ENCODE assay signal across 8 cellular contexts in the genomic region with DNA sequence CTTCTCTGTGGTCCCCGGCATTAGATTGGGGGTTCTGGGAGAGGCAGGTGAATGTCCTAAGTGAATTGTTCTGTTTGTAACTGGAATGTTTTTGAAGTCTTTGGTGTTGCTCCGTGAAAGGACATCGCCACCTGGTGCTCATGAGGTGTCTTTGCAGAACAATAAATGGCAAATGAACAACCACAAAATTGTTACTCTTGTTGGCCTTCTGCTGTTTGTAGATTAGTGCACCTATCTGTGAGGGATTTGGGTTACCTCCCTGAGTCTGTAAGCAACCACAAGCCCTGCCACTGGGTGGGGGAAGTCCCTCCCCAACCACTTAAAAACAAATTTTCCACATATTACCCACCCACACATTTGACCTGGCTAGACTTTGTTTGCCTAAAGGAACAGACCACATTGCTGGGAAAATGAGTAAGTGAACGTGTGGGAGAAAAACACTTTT. TPM values are rescaled to one million over a fixed set of nuclear protein-coding genes. Genes with fewer than 3 reads are reported as not detected.
DNase-seq lines count a peak whose midpoint lies in the region; ATAC-seq, FAIRE-seq and TF ChIP-seq lines count a peak whose summit lies in the region.

No MANE protein-coding gene starts in this region.

- H3K4me1 ChIP-seq in ACC112 (ENCODE audit: control insufficient read depth, insufficient read depth, low read length, unreplicated experiment) (peaks cover 26% of the 10 kb centered on the region), endothelial cell of umbilical vein (ENCODE audit: control insufficient read depth, extremely low read depth, insufficient read depth, low read length) (no peaks in the 10 kb centered on the region), upper lobe of left lung (peaks cover 9 to 28% (median 16%) of the 10 kb centered on the region in 4 donors)

- H4K20me1 ChIP-seq in endothelial cell of umbilical vein (replicated peaks; ENCODE audit: control insufficient read depth, extremely low read depth, insufficient read depth, low read length), result no peaks in the 10 kb centered on the region

- CTCF ChIA-PET in WTC11 (lab: Charles Lee) (interaction anchor here (1.2 to 2.9 kb wide), 3 partner anchors 26 to 36 kb away, joined by 3 to 20 read pairs (median 3); a partner anchor contains a TSS), endothelial cell of umbilical vein (lab: Charles Lee) (interaction anchor here (4.8 kb wide), 1 partner anchor 36 kb away, joined by 27 read pairs; a partner anchor contains a TSS)

- no peaks in the 10 kb centered on the region for H3K9me1 ChIP-seq in endothelial cell of umbilical vein (replicated peaks; ENCODE audit: control insufficient read depth, extremely low read depth, insufficient read depth, low read length)

- dilution Hi-C loops in endothelial cell of umbilical vein (cut with MboI; ENCODE audit: extremely low pct_ligation_motif_present, low sequenced_read_pairs), result no loop called here

- WGBS in upper lobe of left lung, 2 donors, result 2 to 9% methylated on average over 4 of the region's 4 CpGs

- H3K9me3 Mint-ChIP-seq in WTC11, result 0 out of 2 replicates have a peak, but pooled peaks cover 3% of the 10 kb centered on the region
- H3K9me3 Mint-ChIP-seq in naive B cell, result peaks cover 0 to 4% (median 0%) of the 10 kb centered on the region in 7 donors

- H3K27ac Mint-ChIP-seq in WTC11 (0 out of 2 replicates have a peak overlapping the region, but pooled peaks have one; percentile 76), naive B cell (peak overlapping the region; percentile 95 to 98 (median 96))

- no peaks in the 10 kb centered on the region for H3K27me3 ChIP-seq in ACC112 (ENCODE audit: insufficient read depth, low read length)
- H3K27me3 ChIP-seq in endothelial cell of umbilical vein (ENCODE audit: control insufficient read depth in 2 of 2, insufficient read depth in 2 of 2, low read length in 2 of 2), result no peaks in the 10 kb centered on the region
- H3K27me3 ChIP-seq in upper lobe of left lung, result no peaks in the 10 kb centered on the region

- TF ChIP-seq CTCF in GM12875 (IDR thresholded peaks at IDR 0.05; ENCODE audit: borderline replicate concordance, insufficient read depth, low read depth, low read length) (peak; percentile 67), WTC11 (IDR thresholded peaks at IDR 0.05) (peak; percentile 53), endothelial cell of umbilical vein (IDR thresholded peaks at IDR 0.05; ENCODE audit: extremely low read depth in 1 of 2, insufficient read depth in 1 of 2, low read depth in 1 of 2, low read length in 2 of 2) (peak; percentile 57 to 68), upper lobe of left lung (IDR thresholded peaks at IDR 0.05) (peak; percentile 57 to 81 (median 72))

- POLR2A ChIA-PET in WTC11 (lab: Charles Lee) (no interaction called here), endothelial cell of umbilical vein (lab: Charles Lee) (no interaction called here)

- H3K9me3 ChIP-seq in endothelial cell of umbilical vein (replicated peaks; ENCODE audit: control insufficient read depth, insufficient read depth, low read length) (no peaks in the 10 kb centered on the region), upper lobe of left lung (no peaks in the 10 kb centered on the region)

- no peak overlapping the region for H3K4me2 ChIP-seq in endothelial cell of umbilical vein (ENCODE audit: insufficient read depth, low read length)

- peak overlapping the region; percentile 21; the same call in 1 of the 2 replicates for H3K4me3 ChIP-seq in ACC112 (ENCODE audit: low read depth, low read length)
- peak overlapping the region; percentile 12 for H3K4me3 ChIP-seq in GM12875 (ENCODE audit: low read depth, low read length)
- no peak overlapping the region for H3K4me3 ChIP-seq in endothelial cell of umbilical vein (replicated peaks in 1 of 3; ENCODE audit: insufficient read depth in 1 of 3, low read depth in 1 of 3, low read length in 3 of 3)
- H3K4me3 ChIP-seq in upper lobe of left lung, result peak overlapping the region in 2 of 4 donors; percentile 37 to 43

- H3K27me3 Mint-ChIP-seq in WTC11 (ENCODE audit: low read depth), result no peaks in the 10 kb centered on the region; the same call in 1 of the 2 replicates
- H3K27me3 Mint-ChIP-seq in naive B cell, result no peaks in the 10 kb centered on the region

- peaks cover 6% of the 10 kb centered on the region for H3K4me1 Mint-ChIP-seq in WTC11
- peaks cover 65 to 87% (median 80%) of the 10 kb centered on the region in 3 donors for H3K4me1 Mint-ChIP-seq in naive B cell

- H3K36me3 Mint-ChIP-seq in WTC11 (peaks cover 19% of the 10 kb centered on the region), naive B cell (peaks cover 20 to 32% of the 10 kb centered on the region in 2 donors)

- peak; percentile 13 for DNase-seq in NCI-H1048 (lab: John Stamatoyannopoulos, UW)
- DNase-seq in WTC11 (ENCODE audit: low spot score), result peak; percentile 15
- DNase-seq in endothelial cell of umbilical vein (ENCODE audit: low read depth, low spot score), result peak; percentile 41
- DNase-seq in naive B cell, result peak; percentile 77
- DNase-seq in upper lobe of left lung, result peak in 1 of 2 donors; percentile 64

- TF ChIP-seq EP300 in upper lobe of left lung (IDR thresholded peaks at IDR 0.05), result no peak

- H2AFZ ChIP-seq in ACC112 (ENCODE audit: low read length, unreplicated experiment) (peak overlapping the region; percentile 43), endothelial cell of umbilical vein (ENCODE audit: low read depth, low read length) (no peak overlapping the region)

- peak; percentile 85 for FAIRE-seq in endothelial cell of umbilical vein (lab: Jason Lieb, UNC)

- intact Hi-C loops in endothelial cell of umbilical vein (cut with micrococcal nuclease), result loop anchor here (1.0 kb wide), 1 partner anchor 37 kb away; no protein-coding TSS in a partner anchor

- BruUV-seq in endothelial cell of umbilical vein (replicated peaks; lab: Mats Ljungman, UMichigan), result no TSS peak

- TF ChIP-seq POLR2A in endothelial cell of umbilical vein (IDR thresholded peaks at IDR 0.05; ENCODE audit: low read depth, low read length), result no peak
- no peak for TF ChIP-seq POLR2A in upper lobe of left lung (IDR thresholded peaks at IDR 0.05)

- ATAC-seq in HG02623 (IDR thresholded peaks at IDR 0.05; ENCODE audit: unreplicated experiment) (peak; percentile 72), WTC11 (peak; percentile 47), naive B cell (ENCODE audit: low read depth in 2 of 2) (peak; percentile 72 to 79), upper lobe of left lung (ENCODE audit: low FRiP score in 2 of 2) (peak; percentile 45 to 69)

- no peak overlapping the region for H3K27ac ChIP-seq in ACC112 (ENCODE audit: low read depth, low read length)
- no peak overlapping the region for H3K27ac ChIP-seq in endothelial cell of umbilical vein (ENCODE audit: insufficient read depth, low read depth, low read length)
- peak overlapping the region in 3 of 4 donors; percentile 4 to 68 (median 19) for H3K27ac ChIP-seq in upper lobe of left lung

- H3K36me3 ChIP-seq in ACC112 (ENCODE audit: insufficient read depth, low read length) (no peaks in the 10 kb centered on the region), endothelial cell of umbilical vein (ENCODE audit: control insufficient read depth in 2 of 2, extremely low read depth in 1 of 2, insufficient read depth in 2 of 2, low read length in 2 of 2) (no peaks in the 10 kb centered on the region), upper lobe of left lung (peaks cover 0 to 32% (median 10%) of the 10 kb centered on the region in 4 donors)

- H3K4me3 Mint-ChIP-seq in WTC11, result no peak overlapping the region
- peak overlapping the region; percentile 88 to 99 (median 97) for H3K4me3 Mint-ChIP-seq in naive B cell

- H3K79me2 ChIP-seq in ACC112 (ENCODE audit: control insufficient read depth, insufficient read depth, low read length, unreplicated experiment), result no peaks in the 10 kb centered on the region
- H3K79me2 ChIP-seq in endothelial cell of umbilical vein (ENCODE audit: control insufficient read depth, insufficient read depth, low read length), result no peaks in the 10 kb centered on the region

- no peak overlapping the region for H3K9ac ChIP-seq in endothelial cell of umbilical vein (replicated peaks; ENCODE audit: extremely low read depth, insufficient read depth, low read length)

TF ChIP-seq in endothelial cell of umbilical vein, 7 proteins besides CTCF, POLR2A, EP300 and RAD21:
- TF ChIP-seq JUN (IDR thresholded peaks at IDR 0.05; ENCODE audit: borderline replicate concordance, insufficient read depth, insufficient read length, low read depth) (no peak), POLR2AphosphoS5 (IDR thresholded peaks at IDR 0.05; ENCODE audit: insufficient read depth, low read depth, low read length) (no peak), MYC (IDR thresholded peaks at IDR 0.05; ENCODE audit: low read depth, low read length) (no peak)

RNA-seq across cellular contexts. Expression of a gene that starts 4.7 kb away (rescaled TPM):
- 0.05 to 0.09 TPM in 2 of 3 replicates, not detected in the other for total RNA-seq in WTC11 (2021)
- total RNA-seq in endothelial cell of umbilical vein, result not detected in 2 replicates
- not detected in 2 replicates for polyA plus RNA-seq in endothelial cell of umbilical vein
- polyA plus RNA-seq in endothelial cell of umbilical vein (2011; cell fraction: cytosol; rRNA removed), result not detected in 2 replicates
- polyA plus RNA-seq in endothelial cell of umbilical vein (2011; cell fraction: nucleus; rRNA removed), result not detected in 2 replicates
- polyA plus RNA-seq in endothelial cell of umbilical vein (2012), result not detected in 2 replicates
- not detected in 2 replicates for polyA minus RNA-seq in endothelial cell of umbilical vein
- polyA minus RNA-seq in endothelial cell of umbilical vein (2011; cell fraction: cytosol; rRNA and poly(A)+ RNA removed), result not detected
- polyA minus RNA-seq in endothelial cell of umbilical vein (2011; cell fraction: nucleus; rRNA and poly(A)+ RNA removed), result not detected in 2 replicates
- polyA plus RNA-seq in naive B cell (ENCODE audit: low read depth in 6 of 6), result 10 to 100 TPM; 40.6 to 96.5 (median 79.1) TPM
- 10 to 100 TPM in 5 of 6 donors, 1 to 10 TPM in 1; 5.5 to 59.2 (median 25.1) TPM for total RNA-seq in upper lobe of left lung

RNA-seq across cellular contexts. Expression of a gene that starts 36.1 kb away (rescaled TPM):
- 12.3 to 15.5 TPM (median 12.8 TPM) in 3 replicates for total RNA-seq in WTC11 (2021)
- total RNA-seq in endothelial cell of umbilical vein, result 0.51 and 0.91 TPM in 2 replicates
- 0.06 and 0.08 TPM in 2 replicates for polyA plus RNA-seq in endothelial cell of umbilical vein
- polyA plus RNA-seq in endothelial cell of umbilical vein (2011; cell fraction: cytosol; rRNA removed), result 0.06 and 0.08 TPM in 2 replicates
- 0.14 and 0.18 TPM in 2 replicates for polyA plus RNA-seq in endothelial cell of umbilical vein (2011; cell fraction: nucleus; rRNA removed)
- polyA plus RNA-seq in endothelial cell of umbilical vein (2012), result 0.27 and 0.49 TPM in 2 replicates
- 0.19 and 0.34 TPM in 2 replicates for polyA minus RNA-seq in endothelial cell of umbilical vein
- 5.6 TPM for polyA minus RNA-seq in endothelial cell of umbilical vein (2011; cell fraction: cytosol; rRNA and poly(A)+ RNA removed)
- polyA minus RNA-seq in endothelial cell of umbilical vein (2011; cell fraction: nucleus; rRNA and poly(A)+ RNA removed), result 0.05 and 0.24 TPM in 2 replicates
- 10 to 100 TPM in 5 of 6 donors, 1 to 10 TPM in 1; 7.1 to 21.0 (median 12.9) TPM for polyA plus RNA-seq in naive B cell (ENCODE audit: low read depth in 6 of 6)
- 10 to 100 TPM; 33.4 to 58.7 (median 48.5) TPM for total RNA-seq in upper lobe of left lung

Comparison
In these comparisons a context has a peak if more than half of its experiments do, and no peak if none do; other contexts are left out.
1. H3K27ac ChIP-seq: peak in upper lobe of left lung (3 of 4); none in ACC112 (single experiment) and endothelial cell of umbilical vein (single experiment).
2. H3K4me3 ChIP-seq: peak in ACC112 (single experiment) and GM12875 (single experiment); none in endothelial cell of umbilical vein (0 of 3).
3. Peak in every context shown above with its lines, with median percentiles within 50 percentile points of each other: CTCF ChIP-seq and ATAC-seq.